ENCODE assay signal across 8 cellular contexts in genomic region chr17:68182940-68183551, GRCh38.
A peak's percentile ranks its signal among the peaks of the same experiment; 100 is the strongest.
DNase-seq lines count a peak whose midpoint lies in the region; ATAC-seq, FAIRE-seq and TF ChIP-seq lines count a peak whose summit lies in the region.
"Had no signal": no experiment of that assay in that cellular context is flagged by ENCODE, and none has a peak within 500 bp of the region (broad histone marks: within the 10 kb centered on the region; RNA-seq: fewer than 3 reads in every experiment).

No MANE protein-coding gene starts in this region.

- ATAC-seq in GM21528 (IDR thresholded peaks at IDR 0.05; ENCODE audit: low FRiP score, unreplicated experiment) (peak; percentile 35), K562 (peak; percentile 71), GM19035 (IDR thresholded peaks at IDR 0.05; ENCODE audit: unreplicated experiment) (no peak)

- intact Hi-C loops in K562 (cut with micrococcal nuclease), result no loop called here

- TF ChIP-seq POLR2A in K562 (conservative IDR thresholded peaks at IDR 0.05), result no peak

- BruUV-seq in K562 (replicated peaks; lab: Mats Ljungman, UMichigan), result no TSS peak

- no peaks in the 10 kb centered on the region for H3K9me1 ChIP-seq in K562 (ENCODE audit: control insufficient read depth, insufficient read depth, low read length)

- no peak overlapping the region for H3K4me3 ChIP-seq in K562
- H3K4me3 ChIP-seq: cardiac muscle cell had no signal

- FAIRE-seq in K562 (lab: Jason Lieb, UNC), result peak; percentile 37

- H3K27ac ChIP-seq in K562 (ENCODE audit: extremely low read depth, low read depth, low read length), result no peak overlapping the region
- H3K27ac ChIP-seq: cardiac muscle cell had no signal

- CTCF ChIA-PET in K562 (lab: Yijun Ruan, JAX; ENCODE audit: low intra/inter-chr PET ratio), result no interaction called here

- no peak overlapping the region for H3K4me2 ChIP-seq in K562 (ENCODE audit: insufficient read depth, low read length)

- no peaks in the 10 kb centered on the region for H3K27me3 ChIP-seq in K562 (ENCODE audit: control insufficient read depth in 2 of 2, insufficient read depth in 2 of 2, low read length in 2 of 2)

- TF ChIP-seq RAD21 in K562 (CRISPR knock-in tag; conservative IDR thresholded peaks at IDR 0.05 in 1 of 2, IDR thresholded peaks at IDR 0.05 in 1 of 2), result no peak

- POLR2A ChIA-PET in K562 (lab: Yijun Ruan, JAX), result interaction anchor here (0.5 kb wide), 1 partner anchor 108 kb away, joined by 4 read pairs; the partner anchor contains the start of genes ARSG and SLC16A6

- no peak for TF ChIP-seq CTCF in K562 (IDR thresholded peaks at IDR 0.05 in 2 of 3, conservative IDR thresholded peaks at IDR 0.05 in 1 of 3; ENCODE audit: insufficient read depth in 2 of 3, low read depth in 1 of 3, low read length in 3 of 3)

- H2AFZ ChIP-seq in K562 (ENCODE audit: low read depth, low read length), result no peak overlapping the region

- no peaks in the 10 kb centered on the region; the same call in 1 of the 2 replicates for H4K20me1 ChIP-seq in K562 (replicated peaks; ENCODE audit: control insufficient read depth, insufficient read depth, low read length)

- in situ Hi-C loops in K562 (cut with MboI), result no loop called here

- no peak for TF ChIP-seq EP300 in K562 (IDR thresholded peaks at IDR 0.05; ENCODE audit: low read length)

- H3K4me1 ChIP-seq in K562 (replicated peaks in 1 of 2; ENCODE audit: control insufficient read depth in 2 of 2, insufficient read depth in 2 of 2, low read length in 2 of 2), result no peaks in the 10 kb centered on the region; a peak in 1 of 5 replicates

- H3K9ac ChIP-seq in K562 (ENCODE audit: insufficient read depth in 1 of 2, low read depth in 2 of 2, low read length in 2 of 2), result peak overlapping the region in 1 of 2 experiments; percentile 43; a peak in 1 of 4 replicates

- H3K79me2 ChIP-seq in K562 (ENCODE audit: control insufficient read depth, insufficient read depth, low read length), result no peaks in the 10 kb centered on the region

- H3K36me3 ChIP-seq in K562 (ENCODE audit: control insufficient read depth, insufficient read depth, low read length), result no peaks in the 10 kb centered on the region
- H3K36me3 ChIP-seq: cardiac muscle cell had no signal

- WGBS in K562 (ENCODE audit: insufficient coverage, low coverage, missing lambda C conversion rate), result 36% methylated on average over 12 of the region's 12 CpGs

- no peaks in the 10 kb centered on the region for H3K9me3 ChIP-seq in K562 (replicated peaks; ENCODE audit: control insufficient read depth, insufficient read depth, low read depth, low read length)

- peak; percentile 76 for DNase-seq in T follicular helper cell (ENCODE audit: low read depth)
- peak in 2 of 4 experiments; percentile 20 to 38 for DNase-seq in K562 (ENCODE audit: extremely low read depth in 1 of 4, low spot score in 3 of 4)
- peak; percentile 69 for DNase-seq in stimulated activated naive CD4-positive, alpha-beta T cell treated with Interleukin-2 at 50 U/mL for 16 hours (lab: John Stamatoyannopoulos, UW)
- no peak for DNase-seq in midbrain (lab: John Stamatoyannopoulos, UW)
- DNase-seq in NCI-H2196 treated with DMSO at 0.1 percent for 48 hours (lab: John Stamatoyannopoulos, UW; ENCODE audit: unreplicated experiment), result no peak

TF ChIP-seq in K562, 482 proteins besides CTCF, POLR2A, EP300 and RAD21:
- peak; percentile 17 for TF ChIP-seq MEIS2 (IDR thresholded peaks at IDR 0.05; ENCODE audit: partially characterized antibody)
- no peak for TF ChIP-seq ZNF24 (IDR thresholded peaks at IDR 0.05)
- TF ChIP-seq DPF2 (IDR thresholded peaks at IDR 0.05), result peak; percentile 51
- no peak for TF ChIP-seq ZNF740 (CRISPR knock-in tag; IDR thresholded peaks at IDR 0.05)
- TF ChIP-seq ZNF740 (tag; IDR thresholded peaks at IDR 0.05), result no peak
- TF ChIP-seq ZNF316 (IDR thresholded peaks at IDR 0.05), result peak; percentile 97
- TF ChIP-seq NFE2 (IDR thresholded peaks at IDR 0.05; ENCODE audit: low read depth), result peak; percentile 70
- TF ChIP-seq MAFF (IDR thresholded peaks at IDR 0.05; ENCODE audit: low read length), result peak; percentile 62; the same call in 1 of the 2 replicates
- TF ChIP-seq STAT6 (CRISPR knock-in tag; IDR thresholded peaks at IDR 0.05), result no peak
- peak; percentile 64; the same call in 1 of the 2 replicates for TF ChIP-seq MAFK (IDR thresholded peaks at IDR 0.05; ENCODE audit: low read length)
- TF ChIP-seq MAFG (tag; conservative IDR thresholded peaks at IDR 0.05), result peak; percentile 80
- TF ChIP-seq RBM22 (IDR thresholded peaks at IDR 0.05; ENCODE audit: low read depth, low read length, poor library complexity, severe bottlenecking), result no peak
- peak; percentile 58; the same call in 1 of the 2 replicates for TF ChIP-seq ZEB2 (IDR thresholded peaks at IDR 0.05)
- TF ChIP-seq C11orf30 (IDR thresholded peaks at IDR 0.05; ENCODE audit: low read depth), result peak; percentile 94

Comparison
In these comparisons a context has a peak if more than half of its experiments do, and no peak if none do; other contexts are left out.
1. DNase-seq: peak in T follicular helper cell (single experiment) and stimulated activated naive CD4-positive, alpha-beta T cell treated with Interleukin-2 at 50 U/mL for 16 hours (single experiment); none in midbrain (single experiment) and NCI-H2196 treated with DMSO at 0.1 percent for 48 hours (single experiment).